In the genomic region with DNA sequence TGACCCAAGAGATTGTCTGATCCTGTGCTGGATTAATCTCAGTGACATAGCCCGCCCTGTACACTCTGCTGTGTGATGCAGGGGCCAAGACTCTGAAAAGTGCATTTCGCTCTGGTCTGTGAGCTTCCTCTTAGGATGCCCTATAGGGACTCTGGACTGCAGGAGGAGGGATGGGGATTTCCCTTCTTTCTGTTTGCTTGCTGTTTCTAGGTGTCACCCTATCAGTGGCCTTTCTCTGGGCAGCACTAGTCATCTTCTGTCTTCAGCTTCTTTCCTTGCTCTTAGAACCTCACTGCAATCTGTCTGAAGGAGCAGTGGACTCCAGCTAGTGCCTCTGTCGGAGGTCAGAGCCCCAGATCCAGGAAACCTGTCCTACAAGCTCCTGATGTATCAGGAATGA, we compare ENCODE assay signal across 27 cellular contexts. TPM values are rescaled to one million over a fixed set of nuclear protein-coding genes. Genes with fewer than 3 reads are reported as not detected.
"Had no signal": no experiment of that assay in that cellular context is flagged by ENCODE, and none has a peak within 500 bp of the region (broad histone marks: within the 10 kb centered on the region; RNA-seq: fewer than 3 reads in every experiment).

No MANE protein-coding gene starts in this region.

- H3K36me3 ChIP-seq: brain microvascular endothelial cell, SJSA1 had no signal

- ATAC-seq: activated CD8-positive, alpha-beta T cell treated with anti-CD3 and anti-CD28 coated beads, Interleukin-2, amount 10 ng/mL, durations not matched to agents 7 days and 5 days; Panc1 had no signal

- H3K4me2 ChIP-seq: SK-N-SH had no signal

- H3K27me3 ChIP-seq: brain microvascular endothelial cell, SJSA1 had no signal

- H3K9ac ChIP-seq: SK-N-SH had no signal

- H3K4me1 ChIP-seq: SJSA1 had no signal

- H3K4me3 ChIP-seq: SJSA1 had no signal

- H3K27ac ChIP-seq: brain microvascular endothelial cell, SJSA1 had no signal

- DNase-seq: activated CD4-positive, alpha-beta T cell treated with anti-CD3 and anti-CD28 coated beads, Interleukin-2, amount 10 ng/mL, durations not matched to agents 24 days and 14 days; activated CD4-positive, alpha-beta T cell treated with anti-CD3 and anti-CD28 coated beads, Interleukin-2, amount 50 U/mL, for 48 hours; activated CD8-positive, alpha-beta T cell treated with anti-CD3 and anti-CD28 coated beads, Interleukin-2, amount 10 ng/mL, durations not matched to agents 7 days and 5 days; activated effector memory CD4-positive, alpha-beta T cell treated with Interleukin-2 at 50 U/mL for 16 hours; activated naive CD4-positive, alpha-beta T cell treated with anti-CD3 and anti-CD28 coated beads, Interleukin-2, amount 10 ng/mL, durations not matched to agents 7 days and 5 days; activated T-cell treated with anti-CD3 and anti-CD28 coated beads, Interleukin-2, amount 50 U/mL, for 24 hours; amniotic stem cell; aorta; brain microvascular endothelial cell; central memory CD4-positive, alpha-beta T cell; NCI-H1092 treated with DMSO at 0.1 percent for 48 hours; NCI-H1417; NCI-H187 treated with DMSO at 0.1 percent for 48 hours; NCI-H2081; NCI-H2171 treated with DMSO at 0.1 percent for 48 hours; NCI-H226; NCI-H446 treated with DMSO at 0.1 percent for 48 hours; NCI-H524; RPMI8226; SHP77 treated with DMSO at 0.1 percent for 48 hours; SK-N-SH had no signal

- FAIRE-seq: colon, TTC549 had no signal

- H3K9me3 ChIP-seq: SJSA1, SK-N-SH had no signal

RNA-seq across cellular contexts. Expression of gene SCRG1, which starts 34.5 kb away (rescaled TPM):
- total RNA-seq: activated CD4-positive, alpha-beta T cell treated with anti-CD3 and anti-CD28 coated beads, Interleukin-2, amount 10 ng/mL, durations not matched to agents 24 days and 14 days; activated CD8-positive, alpha-beta T cell treated with anti-CD3 and anti-CD28 coated beads, Interleukin-2, amount 10 ng/mL, durations not matched to agents 7 days and 5 days; activated T-helper 1 cell treated with anti-CD3 and anti-CD28 coated beads, Interleukin-12 subunit alpha, Interleukin-12 subunit beta, Interleukin-2, Interleukin-4 antibody, amounts not matched to agents 30 ng/mL and 10 ng/mL and 1 ng/mL, durations not matched to agents 14 hours and 24 hours and 36 hours; M059J; SJSA1 had no signal
